Comparison of ENCODE assay signal across 8 cellular contexts in the genomic region with DNA sequence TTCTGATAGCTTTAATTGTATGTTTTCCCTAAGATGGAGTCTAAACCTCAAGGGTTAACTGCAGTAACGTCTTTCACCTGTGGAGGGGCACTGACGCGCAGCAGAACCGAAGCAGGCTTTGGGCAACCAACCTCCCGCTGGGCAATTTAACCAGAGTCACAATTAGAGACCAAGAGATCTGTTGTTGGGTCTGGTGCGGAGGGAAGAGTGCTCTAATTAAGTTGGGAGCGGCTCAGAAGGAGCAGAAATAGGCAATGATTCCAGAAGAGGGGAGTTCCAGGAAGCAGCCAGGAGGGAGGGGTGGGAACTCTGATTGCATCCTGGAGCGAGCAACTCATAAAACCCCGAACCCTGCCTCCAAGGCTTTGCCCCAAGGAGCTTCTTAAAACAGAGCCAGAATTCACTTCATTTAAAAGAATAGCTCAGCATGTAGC.
DNase-seq lines count a peak whose midpoint lies in the region; ATAC-seq and TF ChIP-seq lines count a peak whose summit lies in the region.

No MANE protein-coding gene starts in this region.

- no peak overlapping the region for H3K4me3 ChIP-seq in H7 (ENCODE audit: insufficient read depth, low read depth, low read length)
- H3K4me3 ChIP-seq in iPS-20b (ENCODE audit: low read length) = peak overlapping the region; percentile 24; the same call in 1 of the 2 replicates
- no peak overlapping the region for H3K4me3 ChIP-seq in esophagus muscularis mucosa

- no peak overlapping the region for H3K9ac ChIP-seq in iPS-20b (ENCODE audit: low read depth, low read length)

- DNase-seq in H7 = peak; percentile 45
- DNase-seq in NCI-H526 treated with DMSO at 0.1 percent for 48 hours (lab: John Stamatoyannopoulos, UW) = peak; percentile 4
- DNase-seq in esophagus muscularis mucosa (ENCODE audit: extremely low spot score) = no peak
- DNase-seq in HT-29 (ENCODE audit: low spot score) = no peak
- DNase-seq in activated CD4-positive, CD25-positive, alpha-beta regulatory T cell (lab: John Stamatoyannopoulos, UW) = no peak

- 4% methylated on average over 9 of the region's 9 CpGs for whole genome bisulfite sequencing in esophagus muscularis mucosa

- no peak for TF ChIP-seq POLR2A in esophagus muscularis mucosa (IDR thresholded peaks at IDR 0.05; ENCODE audit: low read depth)

- peak; percentile 23 for TF ChIP-seq CTCF in GM12873 (IDR thresholded peaks at IDR 0.05; ENCODE audit: insufficient read depth, low read depth, low read length, missing control alignments)
- no peak for TF ChIP-seq CTCF in esophagus muscularis mucosa (IDR thresholded peaks at IDR 0.05)

- H3K9me3 ChIP-seq in iPS-20b (ENCODE audit: insufficient read depth, low read depth, low read length) (no peaks in the 10 kb centered on the region), esophagus muscularis mucosa (no peaks in the 10 kb centered on the region)

- H3K4me1 ChIP-seq in iPS-20b (ENCODE audit: insufficient read depth, low read length) = peaks cover 7% of the 10 kb centered on the region; the same call in 1 of the 2 replicates
- H3K4me1 ChIP-seq in esophagus muscularis mucosa = no peaks in the 10 kb centered on the region

- H3K27me3 ChIP-seq in H7 (ENCODE audit: control insufficient read depth, insufficient read depth, low read length) = peaks cover 71% of the 10 kb centered on the region
- peaks cover 97% of the 10 kb centered on the region for H3K27me3 ChIP-seq in iPS-20b (ENCODE audit: insufficient read depth, low read length)
- H3K27me3 ChIP-seq in esophagus muscularis mucosa = peaks cover 0 to 81% (median 2%) of the 10 kb centered on the region in 4 donors

- no peaks in the 10 kb centered on the region for H3K36me3 ChIP-seq in H7 (replicated peaks; ENCODE audit: control insufficient read depth, insufficient read depth, low read length)
- no peaks in the 10 kb centered on the region for H3K36me3 ChIP-seq in iPS-20b (ENCODE audit: insufficient read depth, low read depth, low read length)
- H3K36me3 ChIP-seq in esophagus muscularis mucosa = no peaks in the 10 kb centered on the region

- no peak for TF ChIP-seq EP300 in esophagus muscularis mucosa (IDR thresholded peaks at IDR 0.05)

- no peak for ATAC-seq in HG03378 (IDR thresholded peaks at IDR 0.05; ENCODE audit: unreplicated experiment)

- intact Hi-C loops in esophagus muscularis mucosa (cut with DNase I) = loop anchor here (10.0 kb wide), 1 partner anchor 562 kb away; no protein-coding TSS in a partner anchor

- H3K27ac ChIP-seq in iPS-20b (ENCODE audit: low read length) (no peak overlapping the region), esophagus muscularis mucosa (replicated peaks in 1 of 4) (no peak overlapping the region)

Comparison
In these comparisons a context has a peak if more than half of its experiments do, and no peak if none do; other contexts are left out.
1. DNase-seq: peak in H7 (single experiment) and NCI-H526 treated with DMSO at 0.1 percent for 48 hours (single experiment); none in esophagus muscularis mucosa (single experiment), HT-29 (single experiment) and activated CD4-positive, CD25-positive, alpha-beta regulatory T cell (0 of 4).